In genomic region chr13:32432856-32433255, GRCh38 we compare ENCODE assay signal across 25 cellular contexts. TPM values are rescaled to one million over a fixed set of nuclear protein-coding genes. Genes with fewer than 3 reads are reported as not detected.
DNase-seq lines count a peak whose midpoint lies in the region; ATAC-seq, FAIRE-seq and TF ChIP-seq lines count a peak whose summit lies in the region.
"Had no signal": no experiment of that assay in that cellular context is flagged by ENCODE, and none has a peak within 500 bp of the region (broad histone marks: within the 10 kb centered on the region; RNA-seq: fewer than 3 reads in every experiment).

No MANE protein-coding gene starts in this region.

- H3K4me2 ChIP-seq in keratinocyte (ENCODE audit: control insufficient read depth, extremely low read depth, insufficient read depth, low read depth, low read length): peak overlapping the region; percentile 4
- H3K4me2 ChIP-seq: BLaER1, smooth muscle cell had no signal

- peaks cover 8 to 15% of the 10 kb centered on the region in 2 donors for H3K4me1 Mint-ChIP-seq in natural killer cell

- no peak overlapping the region for H2AFZ ChIP-seq in keratinocyte (ENCODE audit: control insufficient read depth, low read length)

- H3K27ac ChIP-seq in keratinocyte (ENCODE audit: control insufficient read depth, insufficient read depth, low read length): no peak overlapping the region
- H3K27ac ChIP-seq: BLaER1, body of pancreas, suprapubic skin had no signal

- dilution Hi-C loops in keratinocyte (cut with MboI; ENCODE audit: extremely low pct_ligation_motif_present, low sequenced_read_pairs): no loop called here

- ATAC-seq in natural killer cell (no peak), HG03097 (IDR thresholded peaks at IDR 0.05; ENCODE audit: low FRiP score, unreplicated experiment) (no peak)
- ATAC-seq: activated CD4-positive, CD25-positive, alpha-beta regulatory T cell treated with anti-CD3 and anti-CD28 coated beads, Interleukin-2, amount 50 U/mL, for 24 hours; body of pancreas; naive thymus-derived CD4-positive, alpha-beta T cell; Panc1; stimulated activated memory B cell treated with anti-CD40 and anti-IgM and Interleukin-4, amounts not matched to agents 10 μg/mL and 1 μg/mL and 100 μg/mL, for 72 hours had no signal

- H3K79me2 ChIP-seq in keratinocyte (ENCODE audit: control insufficient read depth, insufficient read depth, low read length): no peaks in the 10 kb centered on the region

- no peak overlapping the region for H3K27ac Mint-ChIP-seq in natural killer cell
- H3K27ac Mint-ChIP-seq: activated T-cell treated with anti-CD3 and anti-CD28 coated beads, Interleukin-2, amount 50 U/mL, for 24 hours; stimulated activated memory B cell treated with anti-CD40 and anti-IgM and Interleukin-4, amounts not matched to agents 10 μg/mL and 1 μg/mL and 100 μg/mL, for 72 hours had no signal

- H3K4me1 ChIP-seq in keratinocyte (ENCODE audit: control insufficient read depth, extremely low read depth, insufficient read depth, low read length): peaks cover 16% of the 10 kb centered on the region

- H3K36me3 Mint-ChIP-seq in natural killer cell: no peaks in the 10 kb centered on the region

- DNase-seq in DMS 273 treated with DMSO at 0.1 percent for 48 hours (lab: John Stamatoyannopoulos, UW): peak; percentile 15
- no peak for DNase-seq in GM19239 (ENCODE audit: insufficient read length, low spot score)
- DNase-seq in NCI-H69 (lab: John Stamatoyannopoulos, UW): peak; percentile 39
- DNase-seq in keratinocyte (ENCODE audit: low read depth, low spot score): peak; percentile 26
- DNase-seq in natural killer cell: no peak
- no peak for DNase-seq in NCI-H1436 (lab: John Stamatoyannopoulos, UW)
- DNase-seq: activated CD8-positive, alpha-beta memory T cell treated with anti-CD3 and anti-CD28 coated beads for 24 hours; activated T-cell treated with anti-CD3 and anti-CD28 coated beads, Interleukin-2, amount 50 U/mL, for 24 hours; body of pancreas; COR-L47; erythroblast; foreskin fibroblast; Karpas-422; naive thymus-derived CD4-positive, alpha-beta T cell; NCI-H1105 treated with DMSO at 0.1 percent for 48 hours; NCI-H524 had no signal

- peak; percentile 28 for FAIRE-seq in GM19239 (lab: Jason Lieb, UNC)
- peak; percentile 96 for FAIRE-seq in keratinocyte (lab: Jason Lieb, UNC)
- FAIRE-seq: H1, TTC549 had no signal

- no peaks in the 10 kb centered on the region for H3K9me3 ChIP-seq in keratinocyte (ENCODE audit: control insufficient read depth, low read depth, low read length)
- H3K9me3 ChIP-seq: BLaER1, body of pancreas, suprapubic skin had no signal

- H3K9me3 Mint-ChIP-seq in natural killer cell: no peaks in the 10 kb centered on the region
- H3K9me3 Mint-ChIP-seq: activated T-cell treated with anti-CD3 and anti-CD28 coated beads, Interleukin-2, amount 50 U/mL, for 24 hours; naive thymus-derived CD4-positive, alpha-beta T cell; stimulated activated memory B cell treated with anti-CD40 and anti-IgM and Interleukin-4, amounts not matched to agents 10 μg/mL and 1 μg/mL and 100 μg/mL, for 72 hours had no signal

- H3K9me1 ChIP-seq in keratinocyte (ENCODE audit: control insufficient read depth, extremely low read depth, insufficient read depth, low read length): no peaks in the 10 kb centered on the region

- TF ChIP-seq CTCF in keratinocyte (optimal IDR thresholded peaks at IDR 0.05 in 1 of 3, IDR thresholded peaks at IDR 0.05 in 1 of 3, conservative IDR thresholded peaks at IDR 0.05 in 1 of 3; ENCODE audit: extremely low read depth in 1 of 3, insufficient read depth in 2 of 3, low read length in 3 of 3) (no peak), natural killer cell (IDR thresholded peaks at IDR 0.05) (no peak)

- H3K4me3 Mint-ChIP-seq in natural killer cell: no peak overlapping the region
- H3K4me3 Mint-ChIP-seq: activated T-cell treated with anti-CD3 and anti-CD28 coated beads, Interleukin-2, amount 50 U/mL, for 24 hours; naive thymus-derived CD4-positive, alpha-beta T cell; stimulated activated memory B cell treated with anti-CD40 and anti-IgM and Interleukin-4, amounts not matched to agents 10 μg/mL and 1 μg/mL and 100 μg/mL, for 72 hours had no signal

- H3K27me3 ChIP-seq in keratinocyte (ENCODE audit: control insufficient read depth, extremely low read depth, insufficient read depth, low read length): no peaks in the 10 kb centered on the region
- H3K27me3 ChIP-seq: BLaER1, body of pancreas, suprapubic skin had no signal

- peaks cover 0 to 4% of the 10 kb centered on the region in 2 experiments for H3K36me3 ChIP-seq in keratinocyte (ENCODE audit: control insufficient read depth in 2 of 2, extremely low read depth in 1 of 2, insufficient read depth in 2 of 2, low read length in 2 of 2)
- H3K36me3 ChIP-seq: BLaER1 had no signal

- intact Hi-C loops in natural killer cell (cut with micrococcal nuclease): no loop called here

- H4K20me1 ChIP-seq in keratinocyte (ENCODE audit: control insufficient read depth, extremely low read depth, insufficient read depth, low read length): no peaks in the 10 kb centered on the region
- H4K20me1 ChIP-seq: BLaER1 had no signal

- H3K4me3 ChIP-seq in keratinocyte (ENCODE audit: control insufficient read depth in 2 of 3, extremely low read depth in 1 of 3, insufficient read depth in 2 of 3, low read depth in 1 of 3, low read length in 3 of 3): no peak overlapping the region
- H3K4me3 ChIP-seq: BLaER1, body of pancreas, smooth muscle cell, suprapubic skin had no signal

- H3K27me3 Mint-ChIP-seq in natural killer cell (ENCODE audit: low read depth in 2 of 2): no peaks in the 10 kb centered on the region
- H3K27me3 Mint-ChIP-seq: activated T-cell treated with anti-CD3 and anti-CD28 coated beads, Interleukin-2, amount 50 U/mL, for 24 hours; naive thymus-derived CD4-positive, alpha-beta T cell; stimulated activated memory B cell treated with anti-CD40 and anti-IgM and Interleukin-4, amounts not matched to agents 10 μg/mL and 1 μg/mL and 100 μg/mL, for 72 hours had no signal

- H3K9ac ChIP-seq in keratinocyte (ENCODE audit: control insufficient read depth, extremely low read depth, insufficient read depth, low read length): no peak overlapping the region
- H3K9ac ChIP-seq: BLaER1 had no signal

RNA-seq across cellular contexts. Expression of gene N4BP2L1, which starts 4.9 kb away (rescaled TPM):
- polyA plus RNA-seq in keratinocyte: 0.41 to 1.3 TPM (median 1.1 TPM) in 3 replicates
- 1.1 TPM for polyA plus RNA-seq in keratinocyte (2011; ENCODE audit: low read depth)
- 0.10 and 0.13 TPM in 2 replicates for polyA plus RNA-seq in keratinocyte (2011; cell fraction: cytosol; rRNA removed)
- 6.4 and 6.6 TPM in 2 replicates for polyA plus RNA-seq in keratinocyte (2011; cell fraction: nucleus; rRNA removed)
- 0.33 and 2.0 TPM in 2 replicates for polyA plus RNA-seq in keratinocyte (2012; ENCODE audit: low replicate concordance)
- 0.40 to 0.83 TPM in 2 of 3 replicates, not detected in the other for polyA minus RNA-seq in keratinocyte
- polyA minus RNA-seq in keratinocyte (2011; cell fraction: cytosol; rRNA and poly(A)+ RNA removed): not detected
- 5.1 and 11.5 TPM in 2 replicates for polyA minus RNA-seq in keratinocyte (2011; cell fraction: nucleus; rRNA and poly(A)+ RNA removed)
- total RNA-seq in natural killer cell: 10 to 100 TPM; 52.1 to 82.9 (median 75.4) TPM

Comparison
In these comparisons a context has a peak if more than half of its experiments do, and no peak if none do; other contexts are left out.
1. DNase-seq: peak in DMS 273 treated with DMSO at 0.1 percent for 48 hours (single experiment), NCI-H69 (single experiment) and keratinocyte (single experiment); none in GM19239 (single experiment), natural killer cell (single experiment) and NCI-H1436 (single experiment).